In genomic region chr5:6049662-6050061, GRCh38 we compare ENCODE assay signal across 7 cellular contexts.
"Had no signal": no experiment of that assay in that cellular context is flagged by ENCODE, and none has a peak within 500 bp of the region (broad histone marks: within the 10 kb centered on the region; RNA-seq: fewer than 3 reads in every experiment).

No MANE protein-coding gene starts in this region.

- FAIRE-seq: G401.6, GM12891, GM12892, GM18507, GM19239 had no signal

- DNase-seq: GDM1, GF-D8 had no signal
